In genomic region chr17:50533720-50534148, GRCh38 we compare ENCODE assay signal across 9 cellular contexts. TPM values are rescaled to one million over a fixed set of nuclear protein-coding genes. Genes with fewer than 3 reads are reported as not detected.
DNase-seq lines count a peak whose midpoint lies in the region; ATAC-seq, FAIRE-seq and TF ChIP-seq lines count a peak whose summit lies in the region.
"Had no signal": no experiment of that assay in that cellular context is flagged by ENCODE, and none has a peak within 500 bp of the region (broad histone marks: within the 10 kb centered on the region; RNA-seq: fewer than 3 reads in every experiment).

No MANE protein-coding gene starts in this region.

- H3K27me3 Mint-ChIP-seq in immature natural killer cell (ENCODE audit: low read depth in 3 of 3) = peaks cover 6 to 19% (median 19%) of the 10 kb centered on the region in 3 donors
- peaks cover 52% of the 10 kb centered on the region for H3K27me3 Mint-ChIP-seq in activated CD8-positive, alpha-beta T cell treated with anti-CD3 and anti-CD28 coated beads for 36 hours

- no peak overlapping the region for H2AFZ ChIP-seq in endothelial cell of umbilical vein (ENCODE audit: low read depth, low read length)

- H3K27ac Mint-ChIP-seq in immature natural killer cell = no peak overlapping the region
- H3K27ac Mint-ChIP-seq in activated CD8-positive, alpha-beta T cell treated with anti-CD3 and anti-CD28 coated beads for 36 hours = no peak overlapping the region

- H3K9me1 ChIP-seq in endothelial cell of umbilical vein (replicated peaks; ENCODE audit: control insufficient read depth, extremely low read depth, insufficient read depth, low read length) = no peaks in the 10 kb centered on the region

- H3K9ac ChIP-seq in BLaER1 treated with 17β-estradiol and CSF1 and Interleukin-3, amounts not matched to agents 10 nM and 100 nM = no peak overlapping the region
- H3K9ac ChIP-seq in endothelial cell of umbilical vein (replicated peaks; ENCODE audit: extremely low read depth, insufficient read depth, low read length) = no peak overlapping the region

- no peaks in the 10 kb centered on the region for H3K36me3 Mint-ChIP-seq in immature natural killer cell
- H3K36me3 Mint-ChIP-seq in activated CD8-positive, alpha-beta T cell treated with anti-CD3 and anti-CD28 coated beads for 36 hours (ENCODE audit: low read depth) = no peaks in the 10 kb centered on the region

- no peaks in the 10 kb centered on the region for H3K79me2 ChIP-seq in endothelial cell of umbilical vein (ENCODE audit: control insufficient read depth, insufficient read depth, low read length)

- H3K27ac ChIP-seq in BLaER1 treated with 17β-estradiol and CSF1 and Interleukin-3, amounts not matched to agents 10 nM and 100 nM = no peak overlapping the region
- H3K27ac ChIP-seq in endothelial cell of umbilical vein (ENCODE audit: insufficient read depth, low read depth, low read length) = no peak overlapping the region

- H3K4me2 ChIP-seq in BLaER1 treated with 17β-estradiol and CSF1 and Interleukin-3, amounts not matched to agents 10 nM and 100 nM = peak overlapping the region in 8 of 11 experiments; percentile 5 to 44 (median 22); a peak in 8 of 22 replicates
- H3K4me2 ChIP-seq in endothelial cell of umbilical vein (ENCODE audit: insufficient read depth, low read length) = no peak overlapping the region

- CTCF ChIA-PET in endothelial cell of umbilical vein (lab: Charles Lee) = no interaction called here
- CTCF ChIA-PET in activated CD8-positive, alpha-beta T cell treated with anti-CD3 and anti-CD28 coated beads for 36 hours (lab: Charles Lee) = interaction anchor here (1.1 to 1.3 kb wide), 2 partner anchors 9 to 92 kb away, joined by 3 to 4 read pairs; no protein-coding TSS in a partner anchor

- DNase-seq in NCI-H2107 treated with DMSO at 0.1 percent for 48 hours (lab: John Stamatoyannopoulos, UW; ENCODE audit: unreplicated experiment) (peak; percentile 65), endothelial cell of umbilical vein (ENCODE audit: low read depth, low spot score) (peak; percentile 19), myocyte (ENCODE audit: low read depth) (peak; percentile 65), immature natural killer cell (no peak)
- no peak for DNase-seq in activated naive CD4-positive, alpha-beta T cell treated with anti-CD3 and anti-CD28 coated beads, Interleukin-2, amount 50 U/mL, for 16 hours
- DNase-seq in activated CD8-positive, alpha-beta T cell treated with anti-CD3 and anti-CD28 coated beads for 36 hours = no peak
- DNase-seq: NCI-H1694 treated with DMSO at 0.1 percent for 48 hours had no signal

- H3K4me1 Mint-ChIP-seq in immature natural killer cell = no peaks in the 10 kb centered on the region
- H3K4me1 Mint-ChIP-seq in activated CD8-positive, alpha-beta T cell treated with anti-CD3 and anti-CD28 coated beads for 36 hours (ENCODE audit: low read depth) = peaks cover 17% of the 10 kb centered on the region

- BruUV-seq in endothelial cell of umbilical vein (replicated peaks; lab: Mats Ljungman, UMichigan) = no TSS peak

- peaks cover 7 to 35% (median 22%) of the 10 kb centered on the region in 10 experiments; a peak in 19 of 20 replicates for H3K4me1 ChIP-seq in BLaER1 treated with 17β-estradiol and CSF1 and Interleukin-3, amounts not matched to agents 10 nM and 100 nM
- no peaks in the 10 kb centered on the region for H3K4me1 ChIP-seq in endothelial cell of umbilical vein (ENCODE audit: control insufficient read depth, extremely low read depth, insufficient read depth, low read length)

- FAIRE-seq in endothelial cell of umbilical vein (lab: Jason Lieb, UNC) = peak; percentile 31

- H3K9me3 Mint-ChIP-seq in immature natural killer cell = no peaks in the 10 kb centered on the region
- no peaks in the 10 kb centered on the region for H3K9me3 Mint-ChIP-seq in activated CD8-positive, alpha-beta T cell treated with anti-CD3 and anti-CD28 coated beads for 36 hours

- intact Hi-C loops in endothelial cell of umbilical vein (cut with micrococcal nuclease) = no loop called here
- intact Hi-C loops in activated CD8-positive, alpha-beta T cell treated with anti-CD3 and anti-CD28 coated beads for 36 hours (cut with micrococcal nuclease) = no loop called here

- TF ChIP-seq CTCF in endothelial cell of umbilical vein (IDR thresholded peaks at IDR 0.05; ENCODE audit: extremely low read depth in 1 of 2, insufficient read depth in 1 of 2, low read depth in 1 of 2, low read length in 2 of 2) = no peak
- no peak for TF ChIP-seq CTCF in activated CD8-positive, alpha-beta T cell treated with anti-CD3 and anti-CD28 coated beads for 36 hours (IDR thresholded peaks at IDR 0.05)

- TF ChIP-seq POLR2A in endothelial cell of umbilical vein (IDR thresholded peaks at IDR 0.05; ENCODE audit: low read depth, low read length) = no peak

- ATAC-seq in HG02798 (IDR thresholded peaks at IDR 0.05; ENCODE audit: poor library complexity, unreplicated experiment) = no peak
- ATAC-seq in activated CD8-positive, alpha-beta T cell treated with anti-CD3 and anti-CD28 coated beads for 36 hours = no peak

- H3K27me3 ChIP-seq in BLaER1 treated with 17β-estradiol and CSF1 and Interleukin-3, amounts not matched to agents 10 nM and 100 nM = peaks cover 47 to 63% (median 53%) of the 10 kb centered on the region in 11 experiments
- H3K27me3 ChIP-seq in endothelial cell of umbilical vein (ENCODE audit: control insufficient read depth in 2 of 2, insufficient read depth in 2 of 2, low read length in 2 of 2) = peaks cover 13 to 28% of the 10 kb centered on the region in 2 experiments

- H3K9me3 ChIP-seq in BLaER1 treated with 17β-estradiol and CSF1 and Interleukin-3, amounts not matched to agents 10 nM and 100 nM (replicated peaks in 1 of 11) = no peaks in the 10 kb centered on the region
- H3K9me3 ChIP-seq in endothelial cell of umbilical vein (replicated peaks; ENCODE audit: control insufficient read depth, insufficient read depth, low read length) = no peaks in the 10 kb centered on the region

- peaks cover 0 to 36% (median 0%) of the 10 kb centered on the region in 11 experiments; a peak in 6 of 22 replicates for H4K20me1 ChIP-seq in BLaER1 treated with 17β-estradiol and CSF1 and Interleukin-3, amounts not matched to agents 10 nM and 100 nM
- H4K20me1 ChIP-seq in endothelial cell of umbilical vein (replicated peaks; ENCODE audit: control insufficient read depth, extremely low read depth, insufficient read depth, low read length) = no peaks in the 10 kb centered on the region

- H3K36me3 ChIP-seq in BLaER1 treated with 17β-estradiol and CSF1 and Interleukin-3, amounts not matched to agents 10 nM and 100 nM = no peaks in the 10 kb centered on the region
- H3K36me3 ChIP-seq in endothelial cell of umbilical vein (ENCODE audit: control insufficient read depth in 2 of 2, extremely low read depth in 1 of 2, insufficient read depth in 2 of 2, low read length in 2 of 2) = no peaks in the 10 kb centered on the region

- dilution Hi-C loops in endothelial cell of umbilical vein (cut with MboI; ENCODE audit: extremely low pct_ligation_motif_present, low sequenced_read_pairs) = no loop called here

- H3K4me3 ChIP-seq in BLaER1 treated with 17β-estradiol and CSF1 and Interleukin-3, amounts not matched to agents 10 nM and 100 nM = 0 out of 20 replicates have a peak overlapping the region, but pooled peaks of 1 of the 10 experiments have one; percentile 13
- H3K4me3 ChIP-seq in endothelial cell of umbilical vein (replicated peaks in 1 of 3; ENCODE audit: insufficient read depth in 1 of 3, low read depth in 1 of 3, low read length in 3 of 3) = no peak overlapping the region

- H3K4me3 Mint-ChIP-seq in immature natural killer cell = no peak overlapping the region
- H3K4me3 Mint-ChIP-seq in activated CD8-positive, alpha-beta T cell treated with anti-CD3 and anti-CD28 coated beads for 36 hours = no peak overlapping the region

- POLR2A ChIA-PET in endothelial cell of umbilical vein (lab: Charles Lee) = no interaction called here
- POLR2A ChIA-PET in activated CD8-positive, alpha-beta T cell treated with anti-CD3 and anti-CD28 coated beads for 36 hours (lab: Charles Lee) = no interaction called here

RNA-seq across cellular contexts. Expression of gene EPN3, which starts 1.2 kb away (rescaled TPM):
- not detected in 2 replicates for total RNA-seq in endothelial cell of umbilical vein
- polyA plus RNA-seq in endothelial cell of umbilical vein = not detected in 2 replicates
- 0.03 TPM in 1 of 2 replicates, not detected in the other for polyA plus RNA-seq in endothelial cell of umbilical vein (2011; cell fraction: cytosol; rRNA removed)
- 0.07 TPM in 1 of 2 replicates, not detected in the other for polyA plus RNA-seq in endothelial cell of umbilical vein (2011; cell fraction: nucleus; rRNA removed)
- polyA plus RNA-seq in endothelial cell of umbilical vein (2012) = 0.13 TPM in 1 of 2 replicates, not detected in the other
- not detected in 2 replicates for polyA minus RNA-seq in endothelial cell of umbilical vein
- polyA minus RNA-seq in endothelial cell of umbilical vein (2011; cell fraction: cytosol; rRNA and poly(A)+ RNA removed) = not detected
- not detected in 2 replicates for polyA minus RNA-seq in endothelial cell of umbilical vein (2011; cell fraction: nucleus; rRNA and poly(A)+ RNA removed)
- total RNA-seq in myocyte = not detected in 2 replicates
- not detected for polyA plus RNA-seq in myocyte (2012)
- not detected for polyA plus RNA-seq in immature natural killer cell
- total RNA-seq in activated CD8-positive, alpha-beta T cell treated with anti-CD3 and anti-CD28 coated beads for 36 hours = not detected

RNA-seq across cellular contexts. Expression of gene SPATA20, which starts 13.2 kb away (rescaled TPM):
- total RNA-seq in endothelial cell of umbilical vein (31.4 and 42.3 TPM in 2 replicates), myocyte (45.9 and 50.3 TPM in 2 replicates)
- polyA plus RNA-seq in endothelial cell of umbilical vein (51.5 and 52.7 TPM in 2 replicates), immature natural killer cell (10 to 100 TPM in 1 of 3 donors, 1 to 10 TPM in 2; 9.8 to 23.0 (median 9.9) TPM)
- 19.0 and 26.3 TPM in 2 replicates for polyA plus RNA-seq in endothelial cell of umbilical vein (2011; cell fraction: cytosol; rRNA removed)
- 199 and 245 TPM in 2 replicates for polyA plus RNA-seq in endothelial cell of umbilical vein (2011; cell fraction: nucleus; rRNA removed)
- polyA plus RNA-seq in endothelial cell of umbilical vein (2012) = 35.5 and 58.2 TPM in 2 replicates
- 44.0 and 45.6 TPM in 2 replicates for polyA minus RNA-seq in endothelial cell of umbilical vein
- polyA minus RNA-seq in endothelial cell of umbilical vein (2011; cell fraction: cytosol; rRNA and poly(A)+ RNA removed) = 3.7 TPM
- 52.6 and 72.8 TPM in 2 replicates for polyA minus RNA-seq in endothelial cell of umbilical vein (2011; cell fraction: nucleus; rRNA and poly(A)+ RNA removed)
- polyA plus RNA-seq in myocyte (2012) = 39.6 TPM
- 10 to 100 TPM; 29.0 to 36.2 TPM for total RNA-seq in activated CD8-positive, alpha-beta T cell treated with anti-CD3 and anti-CD28 coated beads for 36 hours

RNA-seq across cellular contexts. Expression of gene MYCBPAP, which starts 25.5 kb away (rescaled TPM):
- total RNA-seq in endothelial cell of umbilical vein (0.25 and 0.66 TPM in 2 replicates), myocyte (0.35 and 0.52 TPM in 2 replicates)
- polyA plus RNA-seq in endothelial cell of umbilical vein (0.05 and 0.40 TPM in 2 replicates), immature natural killer cell (under 1 TPM in 1 of 3 donors, not detected in 2; 1.00 TPM)
- polyA plus RNA-seq in endothelial cell of umbilical vein (2011; cell fraction: cytosol; rRNA removed) = 0.22 and 0.27 TPM in 2 replicates
- 1.6 TPM in 2 replicates for polyA plus RNA-seq in endothelial cell of umbilical vein (2011; cell fraction: nucleus; rRNA removed)
- polyA plus RNA-seq in endothelial cell of umbilical vein (2012) = 0.46 and 0.83 TPM in 2 replicates
- polyA minus RNA-seq in endothelial cell of umbilical vein = 0.25 TPM in 1 of 2 replicates, not detected in the other
- not detected for polyA minus RNA-seq in endothelial cell of umbilical vein (2011; cell fraction: cytosol; rRNA and poly(A)+ RNA removed)
- 0.38 and 1.4 TPM in 2 replicates for polyA minus RNA-seq in endothelial cell of umbilical vein (2011; cell fraction: nucleus; rRNA and poly(A)+ RNA removed)
- polyA plus RNA-seq in myocyte (2012) = 0.77 TPM
- 1 to 10 TPM; 6.7 to 6.9 TPM for total RNA-seq in activated CD8-positive, alpha-beta T cell treated with anti-CD3 and anti-CD28 coated beads for 36 hours

RNA-seq across cellular contexts. Expression of gene CACNA1G, which starts 26.8 kb away (rescaled TPM):
- not detected in 2 replicates for total RNA-seq in endothelial cell of umbilical vein
- polyA plus RNA-seq in endothelial cell of umbilical vein = not detected in 2 replicates
- polyA plus RNA-seq in endothelial cell of umbilical vein (2011; cell fraction: cytosol; rRNA removed) = 0.03 TPM in 1 of 2 replicates, not detected in the other
- 0.03 TPM in 1 of 2 replicates, not detected in the other for polyA plus RNA-seq in endothelial cell of umbilical vein (2011; cell fraction: nucleus; rRNA removed)
- not detected in 2 replicates for polyA plus RNA-seq in endothelial cell of umbilical vein (2012)
- polyA minus RNA-seq in endothelial cell of umbilical vein = not detected in 2 replicates
- polyA minus RNA-seq in endothelial cell of umbilical vein (2011; cell fraction: cytosol; rRNA and poly(A)+ RNA removed) = not detected
- not detected in 2 replicates for polyA minus RNA-seq in endothelial cell of umbilical vein (2011; cell fraction: nucleus; rRNA and poly(A)+ RNA removed)
- total RNA-seq in myocyte = 0.03 and 0.10 TPM in 2 replicates
- 0.15 TPM for polyA plus RNA-seq in myocyte (2012)
- not detected for polyA plus RNA-seq in immature natural killer cell
- total RNA-seq in activated CD8-positive, alpha-beta T cell treated with anti-CD3 and anti-CD28 coated beads for 36 hours = under 1 TPM in 1 of 2 experiments, not detected in 1; 0.13 TPM

RNA-seq across cellular contexts. Expression of gene RSAD1, which starts 55.1 kb away (rescaled TPM):
- total RNA-seq in endothelial cell of umbilical vein (33.1 and 35.5 TPM in 2 replicates), myocyte (34.2 and 39.3 TPM in 2 replicates)
- polyA plus RNA-seq in endothelial cell of umbilical vein (18.4 and 20.3 TPM in 2 replicates), immature natural killer cell (10 to 100 TPM; 50.5 to 54.2 (median 54.1) TPM)
- polyA plus RNA-seq in endothelial cell of umbilical vein (2011; cell fraction: cytosol; rRNA removed) = 17.4 and 20.6 TPM in 2 replicates
- polyA plus RNA-seq in endothelial cell of umbilical vein (2011; cell fraction: nucleus; rRNA removed) = 72.3 and 76.6 TPM in 2 replicates
- polyA plus RNA-seq in endothelial cell of umbilical vein (2012) = 26.9 and 29.4 TPM in 2 replicates
- 19.3 and 21.8 TPM in 2 replicates for polyA minus RNA-seq in endothelial cell of umbilical vein
- polyA minus RNA-seq in endothelial cell of umbilical vein (2011; cell fraction: cytosol; rRNA and poly(A)+ RNA removed) = 10.4 TPM
- polyA minus RNA-seq in endothelial cell of umbilical vein (2011; cell fraction: nucleus; rRNA and poly(A)+ RNA removed) = 17.6 and 19.7 TPM in 2 replicates
- 27.5 TPM for polyA plus RNA-seq in myocyte (2012)
- 10 to 100 TPM; 39.2 to 40.7 TPM for total RNA-seq in activated CD8-positive, alpha-beta T cell treated with anti-CD3 and anti-CD28 coated beads for 36 hours

Comparison
In these comparisons a context has a peak if more than half of its experiments do, and no peak if none do; other contexts are left out.
1. DNase-seq: peak in NCI-H2107 treated with DMSO at 0.1 percent for 48 hours (single experiment), endothelial cell of umbilical vein (single experiment) and myocyte (single experiment); none in immature natural killer cell (0 of 3), activated naive CD4-positive, alpha-beta T cell treated with anti-CD3 and anti-CD28 coated beads, Interleukin-2, amount 50 U/mL, for 16 hours (single experiment) and activated CD8-positive, alpha-beta T cell treated with anti-CD3 and anti-CD28 coated beads for 36 hours (single experiment).